ENCODE assay signal across 16 cellular contexts in the genomic region with DNA sequence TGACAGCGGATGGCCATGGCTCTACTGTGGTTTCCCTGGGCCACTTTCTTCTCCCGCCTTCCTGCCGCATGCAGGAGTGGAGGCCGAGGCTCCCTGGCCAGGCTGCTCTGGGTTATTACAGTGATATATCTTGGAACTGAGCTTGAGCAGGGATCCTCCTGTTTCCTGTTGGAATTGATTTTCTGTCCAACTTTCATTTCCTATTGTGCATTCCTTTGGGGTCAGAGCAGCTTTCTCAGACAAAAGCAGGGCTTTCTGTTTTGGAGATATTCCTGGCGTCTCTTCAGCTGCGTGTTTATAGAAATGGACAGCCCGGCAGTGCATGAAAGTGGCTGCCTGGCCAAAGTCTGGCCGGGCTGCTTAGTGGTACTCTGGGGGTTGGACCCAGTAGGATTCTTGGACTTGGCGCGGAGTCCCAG.
DNase-seq lines count a peak whose midpoint lies in the region; ATAC-seq and TF ChIP-seq lines count a peak whose summit lies in the region.
"Had no signal": no experiment of that assay in that cellular context is flagged by ENCODE, and none has a peak within 500 bp of the region (broad histone marks: within the 10 kb centered on the region; RNA-seq: fewer than 3 reads in every experiment).

No MANE protein-coding gene starts in this region.

- peak overlapping the region; percentile 22; the same call in 1 of the 2 replicates for H3K4me3 ChIP-seq in AG04450 (ENCODE audit: low read depth, low read length)
- peak overlapping the region; percentile 50 for H3K4me3 ChIP-seq in adipocyte (ENCODE audit: low read length)
- H3K4me3 ChIP-seq: A549 had no signal

- no peak overlapping the region for H3K9ac ChIP-seq in adipocyte (ENCODE audit: low read length)

- no peak overlapping the region for H3K27ac Mint-ChIP-seq in CD14-positive monocyte
- H3K27ac Mint-ChIP-seq: activated T-cell treated with anti-CD3 and anti-CD28 coated beads, Interleukin-2, amount 50 U/mL, for 24 hours; effector memory CD8-positive, alpha-beta T cell had no signal

- POLR2A ChIA-PET in AG04450 (lab: Yijun Ruan, JAX): no interaction called here

- intact Hi-C loops in CD14-positive monocyte (cut with micrococcal nuclease): no loop called here

- DNase-seq in AG04450 (ENCODE audit: low read depth, low spot score): peak; percentile 23
- DNase-seq in adipocyte (ENCODE audit: low read depth): peak; percentile 62
- DNase-seq in fibroblast of peridontal ligament (ENCODE audit: extremely low read depth): peak; percentile 82
- DNase-seq in lung microvascular endothelial cell (ENCODE audit: low read depth in 2 of 2): peak; percentile 83 to 87
- no peak for DNase-seq in stimulated activated CD4-positive, alpha-beta T cell treated with anti-CD3 and anti-CD28 coated beads, Interleukin-4, amount 100 ng/mL, for 4 hours
- no peak for DNase-seq in CD14-positive monocyte (ENCODE audit: low spot score)
- DNase-seq in GM19238 (ENCODE audit: insufficient read length, low spot score): no peak
- DNase-seq: activated CD4-positive, alpha-beta T cell treated with anti-CD3 and anti-CD28 coated beads for 1 hour; activated T-cell treated with anti-CD3 and anti-CD28 coated beads, Interleukin-2, amount 50 U/mL, for 24 hours; effector memory CD8-positive, alpha-beta T cell; NCI-H1105; NCI-H2227 treated with DMSO at 0.1 percent for 48 hours; nucleus accumbens; stimulated activated CD4-positive, alpha-beta T cell treated with anti-CD3 and anti-CD28 coated beads, Interleukin-12 subunit alpha, Interleukin-12 subunit beta, amount 100 ng/mL, for 4 hours had no signal

- H3K4me1 ChIP-seq in adipocyte (ENCODE audit: control insufficient read depth, insufficient read depth, low read length): peaks cover 4% of the 10 kb centered on the region
- H3K4me1 ChIP-seq: A549 had no signal

- CTCF ChIA-PET in AG04450 (lab: Charles Lee): no interaction called here

- H3K27ac ChIP-seq in AG04450 (ENCODE audit: low read depth, low read length): peak overlapping the region; percentile 21
- H3K27ac ChIP-seq: A549 had no signal

- no peaks in the 10 kb centered on the region for H3K4me1 Mint-ChIP-seq in CD14-positive monocyte

- no peaks in the 10 kb centered on the region for H3K9me3 ChIP-seq in AG04450 (ENCODE audit: control insufficient read depth, insufficient read depth, low read length)
- no peaks in the 10 kb centered on the region for H3K9me3 ChIP-seq in adipocyte (ENCODE audit: control insufficient read depth, low read length)
- H3K9me3 ChIP-seq: A549 had no signal

- no peak for ATAC-seq in HG03196 (IDR thresholded peaks at IDR 0.05; ENCODE audit: unreplicated experiment)
- ATAC-seq: A549; effector memory CD8-positive, alpha-beta T cell had no signal

- peak overlapping the region in 1 of 2 donors; percentile 67 for H3K4me3 Mint-ChIP-seq in CD14-positive monocyte
- H3K4me3 Mint-ChIP-seq: activated T-cell treated with anti-CD3 and anti-CD28 coated beads, Interleukin-2, amount 50 U/mL, for 24 hours; effector memory CD8-positive, alpha-beta T cell had no signal

- H3K36me3 Mint-ChIP-seq in CD14-positive monocyte: no peaks in the 10 kb centered on the region

- no peaks in the 10 kb centered on the region for H3K27me3 ChIP-seq in AG04450 (ENCODE audit: control insufficient read depth, insufficient read depth, low read length)
- H3K27me3 ChIP-seq in adipocyte (replicated peaks; ENCODE audit: control insufficient read depth, insufficient read depth, low read length): peaks cover 3% of the 10 kb centered on the region

- H3K36me3 ChIP-seq in adipocyte (ENCODE audit: control insufficient read depth, insufficient read depth, low read length, severe bottlenecking): no peaks in the 10 kb centered on the region

- H3K9me3 Mint-ChIP-seq in CD14-positive monocyte: peaks cover 0 to 5% (median 3%) of the 10 kb centered on the region in 7 donors
- H3K9me3 Mint-ChIP-seq: activated T-cell treated with anti-CD3 and anti-CD28 coated beads, Interleukin-2, amount 50 U/mL, for 24 hours; effector memory CD8-positive, alpha-beta T cell had no signal

- no peak for TF ChIP-seq CTCF in AG04450 (IDR thresholded peaks at IDR 0.05; ENCODE audit: low read depth, low read length)
- no peak for TF ChIP-seq CTCF in CD14-positive monocyte (IDR thresholded peaks at IDR 0.05)

- peaks cover 35 to 92% (median 45%) of the 10 kb centered on the region in 3 donors for H3K27me3 Mint-ChIP-seq in CD14-positive monocyte (ENCODE audit: low read depth in 3 of 3)

Comparison
In these comparisons a context has a peak if more than half of its experiments do, and no peak if none do; other contexts are left out.
1. DNase-seq: peak in AG04450 (single experiment), adipocyte (single experiment), fibroblast of peridontal ligament (single experiment) and lung microvascular endothelial cell (2 of 2); none in stimulated activated CD4-positive, alpha-beta T cell treated with anti-CD3 and anti-CD28 coated beads, Interleukin-4, amount 100 ng/mL, for 4 hours (0 of 2), CD14-positive monocyte (single experiment) and GM19238 (single experiment).